13 cellular contexts compared by ENCODE assay signal in genomic region chr3:24299801-24300626, GRCh38.
DNase-seq lines count a peak whose midpoint lies in the region; ATAC-seq, FAIRE-seq and TF ChIP-seq lines count a peak whose summit lies in the region.
"Had no signal": no experiment of that assay in that cellular context is flagged by ENCODE, and none has a peak within 500 bp of the region (broad histone marks: within the 10 kb centered on the region; RNA-seq: fewer than 3 reads in every experiment).

No MANE protein-coding gene starts in this region.

- H3K9ac ChIP-seq in astrocyte (ENCODE audit: low read length) = no peak overlapping the region
- H3K9ac ChIP-seq in neural progenitor cell = no peak overlapping the region

- peak overlapping the region; percentile 0 for H3K4me3 Mint-ChIP-seq in astrocyte (ENCODE audit: unreplicated experiment)
- H3K4me3 Mint-ChIP-seq in activated naive CD4-positive, alpha-beta T cell treated with anti-CD3 and anti-CD28 coated beads for 36 hours = no peak overlapping the region
- no peak overlapping the region for H3K4me3 Mint-ChIP-seq in neural progenitor cell
- H3K4me3 Mint-ChIP-seq: activated naive CD8-positive, alpha-beta T cell treated with anti-CD3 and anti-CD28 coated beads, Interleukin-2, amount 50 U/mL, for 24 hours had no signal

- TF ChIP-seq CTCF in astrocyte (IDR thresholded peaks at IDR 0.05; ENCODE audit: insufficient read depth, low read depth, low read length) = no peak
- TF ChIP-seq CTCF in thoracic aorta (IDR thresholded peaks at IDR 0.05) = no peak
- no peak for TF ChIP-seq CTCF in neural progenitor cell (IDR thresholded peaks at IDR 0.05)

- H3F3A ChIP-seq in neural progenitor cell (ENCODE audit: low read depth) = no peaks in the 10 kb centered on the region

- H3K9me3 ChIP-seq in astrocyte (ENCODE audit: insufficient read depth, low read depth, low read length) = no peaks in the 10 kb centered on the region
- no peaks in the 10 kb centered on the region for H3K9me3 ChIP-seq in thoracic aorta
- H3K9me3 ChIP-seq in neural progenitor cell (ENCODE audit: low read depth) = no peaks in the 10 kb centered on the region
- H3K9me3 ChIP-seq: psoas muscle had no signal

- ATAC-seq in thoracic aorta (ENCODE audit: insufficient number of reproducible peaks, low FRiP score, low read depth) = peak; percentile 5
- no peak for ATAC-seq in left ventricle myocardium superior
- ATAC-seq: activated naive CD8-positive, alpha-beta T cell treated with anti-CD3 and anti-CD28 coated beads, Interleukin-2, amount 50 U/mL, for 24 hours had no signal

- CTCF ChIA-PET in activated naive CD4-positive, alpha-beta T cell treated with anti-CD3 and anti-CD28 coated beads for 36 hours (lab: Charles Lee) = no interaction called here

- H3K4me2 ChIP-seq in astrocyte (ENCODE audit: low read length) = peak overlapping the region; percentile 24
- H3K4me2 ChIP-seq in neural progenitor cell = no peak overlapping the region

- H2AFZ ChIP-seq in astrocyte (ENCODE audit: low read depth, low read length) (no peak overlapping the region), neural progenitor cell (replicated peaks) (no peak overlapping the region)

- H3K36me3 Mint-ChIP-seq in astrocyte (ENCODE audit: low read depth, unreplicated experiment) (no peaks in the 10 kb centered on the region), neural progenitor cell (no peaks in the 10 kb centered on the region)
- H3K36me3 Mint-ChIP-seq in activated naive CD4-positive, alpha-beta T cell treated with anti-CD3 and anti-CD28 coated beads for 36 hours (ENCODE audit: low read depth) = no peaks in the 10 kb centered on the region

- DNase-seq in HT1080 (ENCODE audit: low read depth) = peak; percentile 62
- DNase-seq in astrocyte (ENCODE audit: low read depth) = peak; percentile 72
- peak; percentile 9 for DNase-seq in hepatic stellate cell (ENCODE audit: low spot score)
- no peak for DNase-seq in thoracic aorta (ENCODE audit: low spot score)
- DNase-seq in activated naive CD4-positive, alpha-beta T cell treated with anti-CD3 and anti-CD28 coated beads for 36 hours = no peak
- no peak for DNase-seq in neural progenitor cell (ENCODE audit: low spot score)
- DNase-seq in left ventricle myocardium superior = no peak
- no peak for DNase-seq in stimulated activated CD4-positive, alpha-beta T cell treated with anti-CD3 and anti-CD28 coated beads, Interleukin-4, amount 100 ng/mL, for 24 hours
- DNase-seq: activated naive CD8-positive, alpha-beta T cell treated with anti-CD3 and anti-CD28 coated beads, Interleukin-2, amount 50 U/mL, for 24 hours; DMS79 treated with DMSO at 0.1 percent for 48 hours; NCI-H345; psoas muscle had no signal

- H3K27ac ChIP-seq in astrocyte (ENCODE audit: low read depth, low read length) = peak overlapping the region; percentile 8
- no peak overlapping the region for H3K27ac ChIP-seq in thoracic aorta
- H3K27ac ChIP-seq in neural progenitor cell = no peak overlapping the region
- H3K27ac ChIP-seq: psoas muscle had no signal

- H3K27me3 Mint-ChIP-seq in astrocyte (ENCODE audit: low read depth, unreplicated experiment) (no peaks in the 10 kb centered on the region), neural progenitor cell (ENCODE audit: insufficient read depth, low read depth) (no peaks in the 10 kb centered on the region)
- H3K27me3 Mint-ChIP-seq in activated naive CD4-positive, alpha-beta T cell treated with anti-CD3 and anti-CD28 coated beads for 36 hours (ENCODE audit: low read depth) = peaks cover 13% of the 10 kb centered on the region

- H3K9me3 Mint-ChIP-seq in astrocyte (ENCODE audit: unreplicated experiment) (no peaks in the 10 kb centered on the region), neural progenitor cell (no peaks in the 10 kb centered on the region)
- no peaks in the 10 kb centered on the region for H3K9me3 Mint-ChIP-seq in activated naive CD4-positive, alpha-beta T cell treated with anti-CD3 and anti-CD28 coated beads for 36 hours
- H3K9me3 Mint-ChIP-seq: activated naive CD8-positive, alpha-beta T cell treated with anti-CD3 and anti-CD28 coated beads, Interleukin-2, amount 50 U/mL, for 24 hours had no signal

- FAIRE-seq in astrocyte (lab: Jason Lieb, UNC) = no peak
- FAIRE-seq: endometrium had no signal

- H3K36me3 ChIP-seq in astrocyte (ENCODE audit: insufficient read depth, low read length) (no peaks in the 10 kb centered on the region), thoracic aorta (no peaks in the 10 kb centered on the region), neural progenitor cell (no peaks in the 10 kb centered on the region)

- H3K4me1 Mint-ChIP-seq in astrocyte (ENCODE audit: low read depth, unreplicated experiment) = peaks cover 12% of the 10 kb centered on the region
- no peaks in the 10 kb centered on the region for H3K4me1 Mint-ChIP-seq in activated naive CD4-positive, alpha-beta T cell treated with anti-CD3 and anti-CD28 coated beads for 36 hours (ENCODE audit: low read depth)
- H3K4me1 Mint-ChIP-seq in neural progenitor cell = peaks cover 10% of the 10 kb centered on the region
- H3K4me1 Mint-ChIP-seq: activated naive CD8-positive, alpha-beta T cell treated with anti-CD3 and anti-CD28 coated beads, Interleukin-2, amount 50 U/mL, for 24 hours had no signal

- intact Hi-C loops in activated naive CD4-positive, alpha-beta T cell treated with anti-CD3 and anti-CD28 coated beads for 36 hours (cut with micrococcal nuclease) = no loop called here
- intact Hi-C loops in left ventricle myocardium superior (cut with micrococcal nuclease) = no loop called here

- H4K20me1 ChIP-seq in astrocyte (ENCODE audit: insufficient read depth, low read length) (no peaks in the 10 kb centered on the region), neural progenitor cell (ENCODE audit: low read depth) (no peaks in the 10 kb centered on the region)

- H3K27me3 ChIP-seq in astrocyte (ENCODE audit: insufficient read depth, low read length) (no peaks in the 10 kb centered on the region), thoracic aorta (replicated peaks; ENCODE audit: insufficient read depth) (no peaks in the 10 kb centered on the region), neural progenitor cell (no peaks in the 10 kb centered on the region)

- H3K4me3 ChIP-seq in astrocyte (ENCODE audit: insufficient read depth, low read depth, low read length) (no peak overlapping the region), thoracic aorta (no peak overlapping the region), neural progenitor cell (no peak overlapping the region)
- H3K4me3 ChIP-seq: psoas muscle had no signal

- peaks cover 9% of the 10 kb centered on the region for H3K4me1 ChIP-seq in astrocyte (ENCODE audit: insufficient read depth, low read length)
- H3K4me1 ChIP-seq in thoracic aorta (ENCODE audit: control insufficient read depth in 1 of 2, low read depth in 2 of 2) = peaks cover 7 to 32% of the 10 kb centered on the region in 2 donors
- H3K4me1 ChIP-seq in neural progenitor cell = no peaks in the 10 kb centered on the region

- H3K27ac Mint-ChIP-seq in astrocyte (ENCODE audit: unreplicated experiment) = peak overlapping the region; percentile 91
- no peak overlapping the region for H3K27ac Mint-ChIP-seq in activated naive CD4-positive, alpha-beta T cell treated with anti-CD3 and anti-CD28 coated beads for 36 hours
- H3K27ac Mint-ChIP-seq in neural progenitor cell = no peak overlapping the region
- H3K27ac Mint-ChIP-seq: activated naive CD8-positive, alpha-beta T cell treated with anti-CD3 and anti-CD28 coated beads, Interleukin-2, amount 50 U/mL, for 24 hours had no signal

- H3K79me2 ChIP-seq in astrocyte (ENCODE audit: insufficient read depth, low read length) (no peaks in the 10 kb centered on the region), neural progenitor cell (ENCODE audit: low read depth) (no peaks in the 10 kb centered on the region)

Comparison
In these comparisons a context has a peak if more than half of its experiments do, and no peak if none do; other contexts are left out.
1. DNase-seq: peak in HT1080 (single experiment), astrocyte (single experiment) and hepatic stellate cell (single experiment); none in thoracic aorta (single experiment), activated naive CD4-positive, alpha-beta T cell treated with anti-CD3 and anti-CD28 coated beads for 36 hours (single experiment), neural progenitor cell (single experiment), left ventricle myocardium superior (single experiment) and stimulated activated CD4-positive, alpha-beta T cell treated with anti-CD3 and anti-CD28 coated beads, Interleukin-4, amount 100 ng/mL, for 24 hours (single experiment).